In genomic region chr6:31356216-31356945, GRCh38 we compare ENCODE assay signal across 8 cellular contexts. TPM values are rescaled to one million over a fixed set of nuclear protein-coding genes. Genes with fewer than 3 reads are reported as not detected.
A peak's percentile ranks its signal among the peaks of the same experiment; 100 is the strongest.
DNase-seq lines count a peak whose midpoint lies in the region; ATAC-seq, FAIRE-seq and TF ChIP-seq lines count a peak whose summit lies in the region.

No MANE protein-coding gene starts in this region.

- ATAC-seq in HG03457 (IDR thresholded peaks at IDR 0.05; ENCODE audit: unreplicated experiment), result no peak

- peak overlapping the region; percentile 89 for H2AFZ ChIP-seq in parathyroid adenoma

- H3K4me1 ChIP-seq in HUES48 (ENCODE audit: control insufficient read depth, insufficient read depth, low read length), result no peaks in the 10 kb centered on the region
- no peaks in the 10 kb centered on the region for H3K4me1 ChIP-seq in parathyroid adenoma

- DNase-seq in GM18507 (ENCODE audit: extremely low spot score, insufficient read length, low read depth) (no peak), fibroblast of the aortic adventitia (ENCODE audit: low read depth) (peak; percentile 1), NCI-H524 treated with DMSO at 0.1 percent for 48 hours (lab: John Stamatoyannopoulos, UW) (no peak), SKM-1 treated with dmso at 0.1 percent for 144 hours (lab: John Stamatoyannopoulos, UW; ENCODE audit: unreplicated experiment) (no peak)
- peak; percentile 47 to 52 for DNase-seq in activated T-cell treated with anti-CD3 and anti-CD28 coated beads, Interleukin-2, amount 50 U/mL, for 48 hours

- H3K4me2 ChIP-seq in parathyroid adenoma (ENCODE audit: low read length), result peak overlapping the region; percentile 61

- H3K27me3 ChIP-seq in HUES48 (ENCODE audit: control insufficient read depth, insufficient read depth, low read length) (peaks cover 57% of the 10 kb centered on the region), parathyroid adenoma (ENCODE audit: control insufficient read depth, insufficient read depth, low read length) (no peaks in the 10 kb centered on the region)

- H3K27ac ChIP-seq in HUES48 (ENCODE audit: low read depth, low read length), result no peak overlapping the region
- H3K27ac ChIP-seq in parathyroid adenoma, result no peak overlapping the region

- peak overlapping the region; percentile 64 for H3K4me3 ChIP-seq in HUES48 (ENCODE audit: low read depth, low read length)
- peak overlapping the region; percentile 66 for H3K4me3 ChIP-seq in fibroblast of the aortic adventitia (ENCODE audit: low read depth, low read length)
- peak overlapping the region; percentile 67 for H3K4me3 ChIP-seq in parathyroid adenoma (ENCODE audit: low read depth, low read length)

- H3K36me3 ChIP-seq in HUES48 (ENCODE audit: control insufficient read depth, insufficient read depth, low read length), result no peaks in the 10 kb centered on the region
- no peaks in the 10 kb centered on the region for H3K36me3 ChIP-seq in parathyroid adenoma (ENCODE audit: control insufficient read depth, insufficient read depth, low read length)

- no peaks in the 10 kb centered on the region for H3K9me3 ChIP-seq in HUES48 (ENCODE audit: control insufficient read depth, insufficient read depth, low read length)
- H3K9me3 ChIP-seq in parathyroid adenoma (ENCODE audit: control insufficient read depth, low read length), result no peaks in the 10 kb centered on the region

- FAIRE-seq in GM18507 (lab: Jason Lieb, UNC), result peak; percentile 38

- no peak overlapping the region for H3K9ac ChIP-seq in HUES48 (ENCODE audit: low read depth, low read length)
- no peak overlapping the region for H3K9ac ChIP-seq in parathyroid adenoma

- TF ChIP-seq CTCF in fibroblast of the aortic adventitia (IDR thresholded peaks at IDR 0.05; ENCODE audit: insufficient read depth, low read length) (no peak), parathyroid adenoma (IDR thresholded peaks at IDR 0.05) (no peak)

- no peaks in the 10 kb centered on the region for H3K79me2 ChIP-seq in parathyroid adenoma

RNA-seq across cellular contexts. Expression of gene HLA-B, which starts 0.6 kb away (rescaled TPM):
- total RNA-seq in fibroblast of the aortic adventitia (ENCODE audit: low replicate concordance), result 52.0 and 84.2 TPM in 2 replicates

RNA-seq across cellular contexts. Expression of gene MICA, which starts 47.0 kb away (rescaled TPM):
- total RNA-seq in fibroblast of the aortic adventitia (ENCODE audit: low replicate concordance), result 12.7 and 13.3 TPM in 2 replicates

Comparison
In these comparisons a context has a peak if more than half of its experiments do, and no peak if none do; other contexts are left out.
1. DNase-seq: peak in activated T-cell treated with anti-CD3 and anti-CD28 coated beads, Interleukin-2, amount 50 U/mL, for 48 hours (2 of 2) and fibroblast of the aortic adventitia (single experiment); none in GM18507 (single experiment), NCI-H524 treated with DMSO at 0.1 percent for 48 hours (single experiment) and SKM-1 treated with dmso at 0.1 percent for 144 hours (single experiment).
2. Peak in every context shown above with its lines, with median percentiles within 50 percentile points of each other: H3K4me3 ChIP-seq.